Comparison of ENCODE assay signal across 12 cellular contexts in genomic region chr9:75111019-75111622, GRCh38. TPM values are rescaled to one million over a fixed set of nuclear protein-coding genes. Genes with fewer than 3 reads are reported as not detected.
DNase-seq lines count a peak whose midpoint lies in the region; ATAC-seq and TF ChIP-seq lines count a peak whose summit lies in the region.
"Had no signal": no experiment of that assay in that cellular context is flagged by ENCODE, and none has a peak within 500 bp of the region (broad histone marks: within the 10 kb centered on the region; RNA-seq: fewer than 3 reads in every experiment).

No MANE protein-coding gene starts in this region.

- H3K4me1 ChIP-seq in CD4-positive, CD25-positive, alpha-beta regulatory T cell (ENCODE audit: control insufficient read depth, insufficient read depth, low read length, poor library complexity, severe bottlenecking), result peaks cover 21% of the 10 kb centered on the region
- no peaks in the 10 kb centered on the region for H3K4me1 ChIP-seq in HEK293 (ENCODE audit: control insufficient read depth, insufficient read depth, low read length)
- H3K4me1 ChIP-seq in adipocyte (ENCODE audit: control insufficient read depth, insufficient read depth, low read length), result peaks cover 36% of the 10 kb centered on the region
- no peaks in the 10 kb centered on the region for H3K4me1 ChIP-seq in aorta (ENCODE audit: control insufficient read depth in 1 of 2, insufficient read depth in 2 of 2, low read length in 2 of 2)

- peak overlapping the region; percentile 21 for H3K4me3 ChIP-seq in CD4-positive, CD25-positive, alpha-beta regulatory T cell (ENCODE audit: low read depth, low read length)
- no peak overlapping the region for H3K4me3 ChIP-seq in HEK293 (ENCODE audit: low read depth, low read length)
- no peak overlapping the region for H3K4me3 ChIP-seq in adipocyte (ENCODE audit: low read length)
- no peak overlapping the region for H3K4me3 ChIP-seq in aorta (ENCODE audit: low read length in 2 of 2)
- H3K4me3 ChIP-seq: BLaER1 treated with 17β-estradiol and CSF1 and Interleukin-3, amounts not matched to agents 10 nM and 100 nM had no signal

- no peaks in the 10 kb centered on the region for H3K27me3 ChIP-seq in CD4-positive, CD25-positive, alpha-beta regulatory T cell (ENCODE audit: control insufficient read depth, insufficient read depth, low read length)
- H3K27me3 ChIP-seq in adipocyte (replicated peaks; ENCODE audit: control insufficient read depth, insufficient read depth, low read length) (no peaks in the 10 kb centered on the region), aorta (ENCODE audit: control insufficient read depth in 1 of 2, insufficient read depth in 2 of 2, low read length in 1 of 2) (no peaks in the 10 kb centered on the region)
- H3K27me3 ChIP-seq: BLaER1 treated with 17β-estradiol and CSF1 and Interleukin-3, amounts not matched to agents 10 nM and 100 nM had no signal

- no peaks in the 10 kb centered on the region for H3K9me3 ChIP-seq in CD4-positive, CD25-positive, alpha-beta regulatory T cell (ENCODE audit: control insufficient read depth in 2 of 2, low read length in 2 of 2)
- H3K9me3 ChIP-seq in HEK293 (ENCODE audit: control insufficient read depth, insufficient read depth, low read depth, low read length), result no peaks in the 10 kb centered on the region
- no peaks in the 10 kb centered on the region for H3K9me3 ChIP-seq in adipocyte (ENCODE audit: control insufficient read depth, low read length)
- no peaks in the 10 kb centered on the region for H3K9me3 ChIP-seq in aorta (ENCODE audit: control insufficient read depth, low read length)
- H3K9me3 ChIP-seq: BLaER1 treated with 17β-estradiol and CSF1 and Interleukin-3, amounts not matched to agents 10 nM and 100 nM had no signal

- POLR2A ChIA-PET in HEK293 (lab: Yijun Ruan, JAX), result no interaction called here

- H3K27me3 Mint-ChIP-seq in CD4-positive, CD25-positive, alpha-beta regulatory T cell, result no peaks in the 10 kb centered on the region
- H3K27me3 Mint-ChIP-seq in mesothelial cell of epicardium (ENCODE audit: low read depth), result no peaks in the 10 kb centered on the region
- H3K27me3 Mint-ChIP-seq: activated naive CD4-positive, alpha-beta T cell treated with anti-CD3 and anti-CD28 coated beads, Interleukin-2, amount 50 U/mL, for 24 hours; stimulated activated naive B cell treated with anti-CD40 and anti-IgM and Interleukin-4, amounts not matched to agents 10 μg/mL and 1 μg/mL and 100 μg/mL, for 72 hours had no signal

- TF ChIP-seq CTCF in HEK293 (tag by site-specific recombination; IDR thresholded peaks at IDR 0.05) (no peak), mesothelial cell of epicardium (IDR thresholded peaks at IDR 0.05; ENCODE audit: unreplicated experiment) (no peak)

- peaks cover 13% of the 10 kb centered on the region for H3K36me3 Mint-ChIP-seq in CD4-positive, CD25-positive, alpha-beta regulatory T cell
- H3K36me3 Mint-ChIP-seq in mesothelial cell of epicardium, result no peaks in the 10 kb centered on the region

- peak overlapping the region; percentile 35 for H3K27ac ChIP-seq in CD4-positive, CD25-positive, alpha-beta regulatory T cell (ENCODE audit: insufficient read depth, low read length, poor library complexity, severe bottlenecking)
- H3K27ac ChIP-seq in HEK293 (ENCODE audit: extremely low read depth, low read depth, low read length) (no peak overlapping the region), aorta (ENCODE audit: low read depth in 1 of 2, low read length in 2 of 2) (no peak overlapping the region)
- H3K27ac ChIP-seq: BLaER1 treated with 17β-estradiol and CSF1 and Interleukin-3, amounts not matched to agents 10 nM and 100 nM had no signal

- H3K4me3 Mint-ChIP-seq in CD4-positive, CD25-positive, alpha-beta regulatory T cell, result peak overlapping the region in 3 of 4 donors; percentile 13 to 63 (median 27)
- no peak overlapping the region for H3K4me3 Mint-ChIP-seq in mesothelial cell of epicardium
- H3K4me3 Mint-ChIP-seq: activated naive CD4-positive, alpha-beta T cell treated with anti-CD3 and anti-CD28 coated beads, Interleukin-2, amount 50 U/mL, for 24 hours; stimulated activated naive B cell treated with anti-CD40 and anti-IgM and Interleukin-4, amounts not matched to agents 10 μg/mL and 1 μg/mL and 100 μg/mL, for 72 hours had no signal

- no peaks in the 10 kb centered on the region for H3K36me3 ChIP-seq in CD4-positive, CD25-positive, alpha-beta regulatory T cell (ENCODE audit: control insufficient read depth, insufficient read depth, low read length)
- no peaks in the 10 kb centered on the region for H3K36me3 ChIP-seq in HEK293 (ENCODE audit: control insufficient read depth in 2 of 2, insufficient read depth in 1 of 2, low read length in 2 of 2)
- no peaks in the 10 kb centered on the region for H3K36me3 ChIP-seq in adipocyte (ENCODE audit: control insufficient read depth, insufficient read depth, low read length, severe bottlenecking)
- H3K36me3 ChIP-seq in aorta (ENCODE audit: control insufficient read depth in 1 of 2, insufficient read depth in 2 of 2, low read length in 1 of 2), result no peaks in the 10 kb centered on the region

- H3K4me1 Mint-ChIP-seq in CD4-positive, CD25-positive, alpha-beta regulatory T cell, result peaks cover 46 to 73% (median 57%) of the 10 kb centered on the region in 4 donors
- peaks cover 20% of the 10 kb centered on the region for H3K4me1 Mint-ChIP-seq in mesothelial cell of epicardium

- 85 to 86% methylated on average over 5 of the region's 5 CpGs for WGBS in aorta, 2 donors

- ATAC-seq in CD4-positive, CD25-positive, alpha-beta regulatory T cell (ENCODE audit: low read depth in 2 of 2), result peak in 1 of 2 donors; percentile 44
- ATAC-seq in aorta (ENCODE audit: low FRiP score), result no peak
- ATAC-seq: stimulated activated naive B cell treated with anti-CD40 and anti-IgM and Interleukin-4, amounts not matched to agents 10 μg/mL and 1 μg/mL and 100 μg/mL, for 72 hours had no signal

- peak overlapping the region; percentile 38 for H3K9ac ChIP-seq in adipocyte (ENCODE audit: low read length)
- H3K9ac ChIP-seq: BLaER1 treated with 17β-estradiol and CSF1 and Interleukin-3, amounts not matched to agents 10 nM and 100 nM had no signal

- peak overlapping the region in 2 of 3 donors; percentile 20 to 33 for H3K27ac Mint-ChIP-seq in CD4-positive, CD25-positive, alpha-beta regulatory T cell
- peak overlapping the region; percentile 45 for H3K27ac Mint-ChIP-seq in mesothelial cell of epicardium
- H3K27ac Mint-ChIP-seq: stimulated activated naive B cell treated with anti-CD40 and anti-IgM and Interleukin-4, amounts not matched to agents 10 μg/mL and 1 μg/mL and 100 μg/mL, for 72 hours had no signal

- CTCF ChIA-PET in HEK293 (lab: Yijun Ruan, JAX), result interaction anchor here (0.6 to 1.0 kb wide), 3 partner anchors 10 to 110 kb away, joined by 3 read pairs; no protein-coding TSS in a partner anchor

- no peak for DNase-seq in CD4-positive, CD25-positive, alpha-beta regulatory T cell
- DNase-seq in adipocyte (ENCODE audit: low read depth), result no peak
- no peak for DNase-seq in mesothelial cell of epicardium (ENCODE audit: low spot score in 2 of 2, unreplicated experiment in 2 of 2)
- DNase-seq in stimulated activated CD4-positive, alpha-beta T cell treated with anti-CD3 and anti-CD28 coated beads, Interleukin-4, amount 100 ng/mL, for 24 hours, result no peak
- DNase-seq in NCI-H524 (lab: John Stamatoyannopoulos, UW), result no peak
- no peak for DNase-seq in NOMO-1 treated with DMSO at 0.1 percent for 48 hours (lab: John Stamatoyannopoulos, UW; ENCODE audit: unreplicated experiment)
- DNase-seq in aorta, result no peak
- DNase-seq: NCI-H1092; stimulated activated naive B cell treated with anti-CD40 and anti-IgM and Interleukin-4, amounts not matched to agents 10 μg/mL and 1 μg/mL and 100 μg/mL, for 72 hours had no signal

- intact Hi-C loops in aorta (cut with DNase I), result no loop called here

- no peaks in the 10 kb centered on the region for H3K9me3 Mint-ChIP-seq in CD4-positive, CD25-positive, alpha-beta regulatory T cell
- no peaks in the 10 kb centered on the region for H3K9me3 Mint-ChIP-seq in mesothelial cell of epicardium
- H3K9me3 Mint-ChIP-seq: activated naive CD4-positive, alpha-beta T cell treated with anti-CD3 and anti-CD28 coated beads, Interleukin-2, amount 50 U/mL, for 24 hours had no signal

TF ChIP-seq in HEK293, 187 proteins besides CTCF, POLR2A, EP300 and RAD21 (continues in another document):
- TF ChIP-seq PRDM10 (tag by site-specific recombination; IDR thresholded peaks at IDR 0.05), result 0 out of 2 replicates have a peak, but pooled peaks have one; percentile 10

RNA-seq across cellular contexts. Expression of gene OSTF1, which starts 22.8 kb away (rescaled TPM):
- total RNA-seq in CD4-positive, CD25-positive, alpha-beta regulatory T cell, result 68.2 TPM
- polyA plus RNA-seq in CD4-positive, CD25-positive, alpha-beta regulatory T cell, result 100 to 1,000 TPM; 140 to 203 (median 162) TPM
- total RNA-seq in mesothelial cell of epicardium (10.5 to 13.3 TPM (median 10.7 TPM) in 3 replicates), aorta (10 to 100 TPM; 34.6 to 47.7 TPM)
- 10 to 100 TPM; 24.8 to 49.3 TPM for polyA plus RNA-seq in aorta

RNA-seq across cellular contexts. Expression of gene NMRK1, which starts 23.2 kb away (rescaled TPM):
- 41.5 TPM for total RNA-seq in CD4-positive, CD25-positive, alpha-beta regulatory T cell
- polyA plus RNA-seq in CD4-positive, CD25-positive, alpha-beta regulatory T cell, result 10 to 100 TPM; 41.5 to 55.0 (median 51.3) TPM
- 7.6 to 9.0 TPM (median 7.9 TPM) in 3 replicates for total RNA-seq in mesothelial cell of epicardium
- 10 to 100 TPM; 33.1 TPM for total RNA-seq in aorta
- 10 to 100 TPM; 40.1 to 62.6 TPM for polyA plus RNA-seq in aorta
